8 cellular contexts compared by ENCODE assay signal in genomic region chr16:50202926-50203624, GRCh38. TPM values are rescaled to one million over a fixed set of nuclear protein-coding genes. Genes with fewer than 3 reads are reported as not detected.
DNase-seq lines count a peak whose midpoint lies in the region; ATAC-seq and TF ChIP-seq lines count a peak whose summit lies in the region.

No MANE protein-coding gene starts in this region.

- CTCF ChIA-PET in CD4-positive, alpha-beta memory T cell (lab: Charles Lee; ENCODE audit: partially characterized antibody): interaction anchor here (1.5 to 2.5 kb wide), 2 partner anchors 8 to 10 kb away, joined by 4 to 21 read pairs; no protein-coding TSS in a partner anchor

- ATAC-seq in HG03571 (IDR thresholded peaks at IDR 0.05; ENCODE audit: unreplicated experiment): no peak

- peaks cover 27% of the 10 kb centered on the region for H3K4me1 ChIP-seq in CD4-positive, alpha-beta memory T cell (ENCODE audit: insufficient read depth, low read length)
- peaks cover 40 to 75% (median 64%) of the 10 kb centered on the region in 4 donors for H3K4me1 ChIP-seq in esophagus muscularis mucosa

- no peak overlapping the region for H3K4me3 ChIP-seq in CD4-positive, alpha-beta memory T cell (ENCODE audit: low read length in 2 of 2)
- no peak overlapping the region for H3K4me3 ChIP-seq in esophagus muscularis mucosa

- no peak for TF ChIP-seq POLR2A in esophagus muscularis mucosa (IDR thresholded peaks at IDR 0.05; ENCODE audit: low read depth)

- peak overlapping the region; percentile 5 to 89 (median 71) for H3K27ac Mint-ChIP-seq in CD4-positive, alpha-beta memory T cell
- H3K27ac Mint-ChIP-seq in osteocyte (ENCODE audit: unreplicated experiment): peak overlapping the region; percentile 97

- H3K27ac ChIP-seq in CD4-positive, alpha-beta memory T cell (ENCODE audit: low read depth, low read length): no peak overlapping the region
- peak overlapping the region; percentile 50 to 66 (median 63) for H3K27ac ChIP-seq in esophagus muscularis mucosa (replicated peaks in 1 of 4)

- 42% methylated on average over 5 of the region's 5 CpGs for WGBS in esophagus muscularis mucosa

- no peaks in the 10 kb centered on the region for H3K9me3 ChIP-seq in CD4-positive, alpha-beta memory T cell (ENCODE audit: control insufficient read depth in 1 of 2, low read length in 2 of 2)
- no peaks in the 10 kb centered on the region for H3K9me3 ChIP-seq in esophagus muscularis mucosa

- TF ChIP-seq EP300 in esophagus muscularis mucosa (IDR thresholded peaks at IDR 0.05): no peak

- H3K36me3 ChIP-seq in CD4-positive, alpha-beta memory T cell (ENCODE audit: insufficient read depth, low read length): no peaks in the 10 kb centered on the region
- no peaks in the 10 kb centered on the region for H3K36me3 ChIP-seq in esophagus muscularis mucosa

- no peak for DNase-seq in CD4-positive, alpha-beta memory T cell
- DNase-seq in NCI-H460 (ENCODE audit: extremely low read depth, low read depth): peak; percentile 44
- no peak for DNase-seq in esophagus muscularis mucosa (ENCODE audit: extremely low spot score)
- no peak for DNase-seq in osteocyte (ENCODE audit: extremely low spot score, unreplicated experiment)
- DNase-seq in NCI-H345 (lab: John Stamatoyannopoulos, UW): no peak
- no peak for DNase-seq in NOMO-1 treated with dmso at 0.1 percent for 144 hours (lab: John Stamatoyannopoulos, UW; ENCODE audit: unreplicated experiment)
- DNase-seq in AML-193 (lab: John Stamatoyannopoulos, UW): no peak

- H3K27me3 Mint-ChIP-seq in CD4-positive, alpha-beta memory T cell: no peaks in the 10 kb centered on the region
- no peaks in the 10 kb centered on the region for H3K27me3 Mint-ChIP-seq in osteocyte (ENCODE audit: unreplicated experiment)

- POLR2A ChIA-PET in CD4-positive, alpha-beta memory T cell (lab: Charles Lee; ENCODE audit: partially characterized antibody): no interaction called here

- peaks cover 32 to 64% (median 55%) of the 10 kb centered on the region in 4 donors for H3K4me1 Mint-ChIP-seq in CD4-positive, alpha-beta memory T cell
- peaks cover 59% of the 10 kb centered on the region for H3K4me1 Mint-ChIP-seq in osteocyte (ENCODE audit: unreplicated experiment)

- intact Hi-C loops in CD4-positive, alpha-beta memory T cell (cut with micrococcal nuclease): no loop called here
- intact Hi-C loops in esophagus muscularis mucosa (cut with DNase I): no loop called here

- no peaks in the 10 kb centered on the region for H3K36me3 Mint-ChIP-seq in CD4-positive, alpha-beta memory T cell
- no peaks in the 10 kb centered on the region for H3K36me3 Mint-ChIP-seq in osteocyte (ENCODE audit: unreplicated experiment)

- H3K9me3 Mint-ChIP-seq in CD4-positive, alpha-beta memory T cell: no peaks in the 10 kb centered on the region
- H3K9me3 Mint-ChIP-seq in osteocyte (ENCODE audit: unreplicated experiment): no peaks in the 10 kb centered on the region

- H3K4me3 Mint-ChIP-seq in CD4-positive, alpha-beta memory T cell: peak overlapping the region in 2 of 8 donors; percentile 27 to 41
- peak overlapping the region; percentile 59 for H3K4me3 Mint-ChIP-seq in osteocyte (ENCODE audit: unreplicated experiment)

- no peaks in the 10 kb centered on the region for H3K27me3 ChIP-seq in CD4-positive, alpha-beta memory T cell (ENCODE audit: insufficient read depth, low read length)
- no peaks in the 10 kb centered on the region for H3K27me3 ChIP-seq in esophagus muscularis mucosa

- no peak for TF ChIP-seq CTCF in esophagus muscularis mucosa (IDR thresholded peaks at IDR 0.05)
- TF ChIP-seq CTCF in osteocyte (IDR thresholded peaks at IDR 0.05): no peak

RNA-seq across cellular contexts. Expression of gene TENT4B, which starts 50.0 kb away (rescaled TPM):
- total RNA-seq in CD4-positive, alpha-beta memory T cell: 10 to 100 TPM; 22.4 to 23.5 TPM
- polyA plus RNA-seq in CD4-positive, alpha-beta memory T cell: 1 to 10 TPM; 2.7 to 8.1 TPM
- 12.1 and 12.4 TPM in 2 replicates for total RNA-seq in NCI-H460 (2014; rRNA removed; shearing (Covaris generic))
- polyA plus RNA-seq in NCI-H460 (2014; cell fraction: nucleus; rRNA removed): 8.5 and 9.3 TPM in 2 replicates
- total RNA-seq in esophagus muscularis mucosa: 10 to 100 TPM in 3 of 4 donors, 1 to 10 TPM in 1; 9.9 to 18.3 (median 16.7) TPM
- 9.6 and 11.1 TPM in 2 replicates for total RNA-seq in osteocyte
